In the genomic region with DNA sequence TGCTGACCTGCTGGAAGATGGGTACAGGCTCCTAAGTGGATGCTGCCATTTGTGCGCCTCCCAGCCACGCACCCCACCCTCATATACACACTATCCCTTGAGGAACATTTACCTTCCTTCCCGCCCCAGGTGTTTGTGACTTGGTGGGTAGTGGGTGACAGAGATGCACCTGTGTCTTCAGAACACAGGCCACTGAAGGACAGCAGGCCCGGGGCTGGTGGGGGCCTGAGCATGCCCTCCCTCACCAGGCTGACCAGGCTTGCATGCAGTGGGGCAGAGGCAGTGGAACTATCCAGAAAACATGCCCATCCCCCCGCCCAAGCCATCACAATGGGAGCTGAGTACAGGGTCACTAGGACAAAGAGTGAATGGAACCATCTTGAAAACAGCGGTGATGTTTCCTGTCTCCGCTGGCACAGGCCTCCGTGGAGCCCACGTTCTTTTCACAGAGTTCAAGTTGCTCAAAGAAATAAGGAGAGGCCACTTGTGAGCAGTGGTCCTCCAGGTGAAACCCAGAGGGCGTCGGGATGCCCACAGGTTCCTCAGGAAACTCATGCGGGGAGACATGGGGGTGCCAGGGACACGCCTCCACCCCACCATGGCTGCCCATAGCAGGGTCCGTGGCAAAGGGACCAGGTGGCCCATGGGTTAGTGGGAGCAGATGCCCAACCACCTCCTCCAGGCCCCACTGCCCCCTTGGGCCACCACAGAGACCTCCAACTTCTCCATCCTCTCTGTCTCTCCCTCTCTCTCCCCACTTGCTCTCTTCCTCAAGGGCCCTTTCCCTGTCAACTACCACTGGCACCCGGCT, we compare ENCODE assay signal across 1 cellular context.
TF ChIP-seq lines count a peak whose summit lies in the region.

No MANE protein-coding gene starts in this region.

TF ChIP-seq in IMR-90, 13 proteins besides CTCF, POLR2A, EP300 and RAD21:
- TF ChIP-seq CHD1 (IDR thresholded peaks at IDR 0.05; ENCODE audit: low read depth, low read length) (no peak), MAZ (IDR thresholded peaks at IDR 0.05; ENCODE audit: borderline replicate concordance, low read depth, low read length) (no peak), RCOR1 (IDR thresholded peaks at IDR 0.05; ENCODE audit: insufficient replicate concordance, low read length) (no peak), MAFK (IDR thresholded peaks at IDR 0.05; ENCODE audit: low read depth, low read length) (no peak), SMC3 (IDR thresholded peaks at IDR 0.05; ENCODE audit: low read depth, low read length) (no peak)
- TF ChIP-seq, protein P1, sequence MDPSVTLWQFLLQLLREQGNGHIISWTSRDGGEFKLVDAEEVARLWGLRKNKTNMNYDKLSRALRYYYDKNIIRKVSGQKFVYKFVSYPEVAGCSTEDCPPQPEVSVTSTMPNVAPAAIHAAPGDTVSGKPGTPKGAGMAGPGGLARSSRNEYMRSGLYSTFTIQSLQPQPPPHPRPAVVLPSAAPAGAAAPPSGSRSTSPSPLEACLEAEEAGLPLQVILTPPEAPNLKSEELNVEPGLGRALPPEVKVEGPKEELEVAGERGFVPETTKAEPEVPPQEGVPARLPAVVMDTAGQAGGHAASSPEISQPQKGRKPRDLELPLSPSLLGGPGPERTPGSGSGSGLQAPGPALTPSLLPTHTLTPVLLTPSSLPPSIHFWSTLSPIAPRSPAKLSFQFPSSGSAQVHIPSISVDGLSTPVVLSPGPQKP (IDR thresholded peaks at IDR 0.05; ENCODE audit: borderline replicate concordance, low read depth, low read length): no peak
